19 cellular contexts compared by ENCODE assay signal in the genomic region with DNA sequence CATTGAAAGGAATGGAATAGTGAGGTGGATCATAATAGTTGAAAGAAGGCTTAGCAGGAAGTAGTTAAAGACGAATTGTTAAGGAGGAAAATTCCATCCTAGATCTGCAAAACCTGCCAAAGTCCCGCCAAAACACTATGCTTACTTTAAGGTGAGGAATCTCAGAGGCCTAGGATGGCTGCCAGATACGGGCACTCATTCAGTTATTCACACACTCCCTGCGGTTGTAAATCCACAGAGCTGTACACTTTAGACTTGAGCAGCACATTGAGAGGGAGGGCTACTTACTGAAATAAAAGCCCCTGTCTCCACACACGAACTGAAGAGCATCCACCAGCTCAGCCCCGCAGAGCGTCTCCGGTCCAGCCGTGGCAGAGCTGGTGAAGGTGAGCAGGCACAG. TPM values are rescaled to one million over a fixed set of nuclear protein-coding genes. Genes with fewer than 3 reads are reported as not detected.
DNase-seq lines count a peak whose midpoint lies in the region; ATAC-seq and TF ChIP-seq lines count a peak whose summit lies in the region.
"Had no signal": no experiment of that assay in that cellular context is flagged by ENCODE, and none has a peak within 500 bp of the region (broad histone marks: within the 10 kb centered on the region; RNA-seq: fewer than 3 reads in every experiment).

No MANE protein-coding gene starts in this region.

- H3K4me3 ChIP-seq in lower lobe of right lung (no peak overlapping the region), upper lobe of right lung (no peak overlapping the region)
- H3K4me3 ChIP-seq: K562 had no signal

- TF ChIP-seq CTCF in lower lobe of right lung (IDR thresholded peaks at IDR 0.05) (no peak), upper lobe of right lung (IDR thresholded peaks at IDR 0.05) (no peak)

- H3K9me3 ChIP-seq in lower lobe of right lung (no peaks in the 10 kb centered on the region), upper lobe of right lung (no peaks in the 10 kb centered on the region)
- H3K9me3 ChIP-seq: BE2C had no signal

- no peaks in the 10 kb centered on the region for H3K36me3 Mint-ChIP-seq in activated naive CD8-positive, alpha-beta T cell
- H3K36me3 Mint-ChIP-seq: CD4-positive, alpha-beta memory T cell had no signal

- ATAC-seq in lower lobe of right lung (peak in 1 of 2 donors; percentile 49), upper lobe of right lung (peak; percentile 61)
- ATAC-seq: Panc1 had no signal

- intact Hi-C loops in lower lobe of right lung (cut with DNase I), result no loop called here
- intact Hi-C loops in upper lobe of right lung (cut with DNase I), result no loop called here

- H3K36me3 ChIP-seq in lower lobe of right lung, result no peaks in the 10 kb centered on the region
- no peaks in the 10 kb centered on the region for H3K36me3 ChIP-seq in upper lobe of right lung
- H3K36me3 ChIP-seq: BE2C had no signal

- H3K4me3 Mint-ChIP-seq in activated naive CD8-positive, alpha-beta T cell, result no peak overlapping the region
- H3K4me3 Mint-ChIP-seq: CD4-positive, alpha-beta memory T cell had no signal

- H3K9me3 Mint-ChIP-seq in activated naive CD8-positive, alpha-beta T cell (ENCODE audit: low read depth), result no peaks in the 10 kb centered on the region

- DNase-seq in DMS53 (lab: John Stamatoyannopoulos, UW), result peak; percentile 43
- no peak for DNase-seq in DMS53 treated with DMSO at 0.1 percent for 48 hours (lab: John Stamatoyannopoulos, UW; ENCODE audit: unreplicated experiment)
- peak; percentile 44 for DNase-seq in lower lobe of right lung
- no peak for DNase-seq in upper lobe of right lung
- no peak for DNase-seq in activated T-cell treated with anti-CD3 and anti-CD28 coated beads for 4 hours
- DNase-seq in cerebellum (ENCODE audit: low spot score), result no peak
- DNase-seq in UCSD-AML1 (lab: John Stamatoyannopoulos, UW; ENCODE audit: unreplicated experiment), result no peak
- DNase-seq: BE2C; Calu3; CD4-positive, alpha-beta memory T cell; DMS79 treated with DMSO at 0.1 percent for 48 hours; NCI-H1417 treated with DMSO at 0.1 percent for 48 hours; NCI-H1930; NCI-H510A treated with DMSO at 0.1 percent for 48 hours had no signal

- H3K27ac ChIP-seq in lower lobe of right lung (no peak overlapping the region), upper lobe of right lung (no peak overlapping the region)
- H3K27ac ChIP-seq: 22Rv1 had no signal

- peaks cover 15% of the 10 kb centered on the region for H3K4me1 Mint-ChIP-seq in activated naive CD8-positive, alpha-beta T cell (ENCODE audit: low read depth)
- H3K4me1 Mint-ChIP-seq: CD4-positive, alpha-beta memory T cell had no signal

- H3K27ac Mint-ChIP-seq in activated naive CD8-positive, alpha-beta T cell, result peak overlapping the region; percentile 36
- H3K27ac Mint-ChIP-seq: CD4-positive, alpha-beta memory T cell had no signal

- peaks cover 39% of the 10 kb centered on the region for H3K4me1 ChIP-seq in lower lobe of right lung
- H3K4me1 ChIP-seq in upper lobe of right lung, result peaks cover 25% of the 10 kb centered on the region
- H3K4me1 ChIP-seq: BE2C had no signal

- H3K27me3 Mint-ChIP-seq in activated naive CD8-positive, alpha-beta T cell, result no peaks in the 10 kb centered on the region

- H3K27me3 ChIP-seq in lower lobe of right lung (ENCODE audit: low read depth) (no peaks in the 10 kb centered on the region), upper lobe of right lung (no peaks in the 10 kb centered on the region)

RNA-seq across cellular contexts. Expression of a gene that starts 5.0 kb away (rescaled TPM):
- total RNA-seq in lower lobe of right lung (16.9 TPM), upper lobe of right lung (6.0 TPM), cerebellum (7.1 TPM)
- total RNA-seq: Calu3; CD4-positive, alpha-beta memory T cell; G401 had no signal

Comparison
In these comparisons a context has a peak if more than half of its experiments do, and no peak if none do; other contexts are left out.
1. DNase-seq: peak in DMS53 (single experiment) and lower lobe of right lung (single experiment); none in DMS53 treated with DMSO at 0.1 percent for 48 hours (single experiment), upper lobe of right lung (single experiment), activated T-cell treated with anti-CD3 and anti-CD28 coated beads for 4 hours (single experiment), cerebellum (single experiment) and UCSD-AML1 (single experiment).